Comparison of ENCODE assay signal across 8 cellular contexts in the genomic region with DNA sequence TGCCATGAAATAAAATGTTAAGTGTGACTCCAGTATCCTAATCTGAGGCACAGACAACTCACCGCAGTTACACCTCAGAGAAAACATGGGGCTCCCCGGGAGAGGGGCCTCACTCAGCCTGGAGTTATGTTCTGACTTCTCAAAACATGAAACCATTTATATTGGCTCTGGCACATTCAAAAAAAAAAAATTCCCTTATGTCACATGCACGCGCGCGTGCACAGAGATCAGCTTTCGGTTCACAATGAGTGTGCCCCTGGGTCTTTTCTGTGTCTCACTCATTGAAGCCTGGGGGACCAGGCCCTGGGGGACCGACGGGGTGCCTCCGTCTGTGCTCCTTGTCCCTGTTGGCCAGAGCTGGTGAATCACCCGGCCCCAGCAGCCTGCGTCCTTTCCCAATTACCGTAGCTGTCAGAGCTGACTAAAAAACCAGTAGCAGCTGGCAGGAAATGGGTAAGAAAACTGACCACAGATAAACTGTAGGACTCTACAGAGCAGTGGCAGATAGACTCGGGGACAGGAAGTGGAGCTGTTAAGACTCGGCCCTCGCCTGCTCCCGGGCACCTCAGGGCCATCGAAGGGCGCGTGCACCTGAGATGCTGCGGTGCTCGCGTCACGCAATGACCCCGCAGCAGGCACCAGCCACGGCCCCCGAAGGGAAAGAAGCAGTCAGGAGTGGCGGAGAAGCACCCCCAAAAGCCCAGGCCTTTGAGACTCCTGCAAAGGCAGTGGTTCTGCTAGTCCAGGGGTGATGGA.
DNase-seq lines count a peak whose midpoint lies in the region; ATAC-seq, FAIRE-seq and TF ChIP-seq lines count a peak whose summit lies in the region.

No MANE protein-coding gene starts in this region.

- no peaks in the 10 kb centered on the region for H3K36me3 ChIP-seq in kidney (ENCODE audit: control insufficient read depth in 1 of 2, insufficient read depth in 2 of 2, low read length in 2 of 2)

- peak overlapping the region; percentile 46 for H3K4me3 Mint-ChIP-seq in activated naive CD4-positive, alpha-beta T cell treated with anti-CD3 and anti-CD28 coated beads, Interleukin-2, amount 10 ng/mL, durations not matched to agents 7 days and 5 days
- H3K4me3 Mint-ChIP-seq in Calu3 (ENCODE audit: low read depth, unreplicated experiment) = no peak overlapping the region

- peak; percentile 82 for ATAC-seq in GM18907 (IDR thresholded peaks at IDR 0.05; ENCODE audit: unreplicated experiment)
- peak; percentile 75 for ATAC-seq in HG03066 (IDR thresholded peaks at IDR 0.05; ENCODE audit: low read depth, unreplicated experiment)

- peak overlapping the region; percentile 94 for H3K27ac Mint-ChIP-seq in activated naive CD4-positive, alpha-beta T cell treated with anti-CD3 and anti-CD28 coated beads, Interleukin-2, amount 10 ng/mL, durations not matched to agents 7 days and 5 days
- no peak overlapping the region for H3K27ac Mint-ChIP-seq in Calu3 (ENCODE audit: unreplicated experiment)

- H3K36me3 Mint-ChIP-seq in activated naive CD4-positive, alpha-beta T cell treated with anti-CD3 and anti-CD28 coated beads, Interleukin-2, amount 10 ng/mL, durations not matched to agents 7 days and 5 days = no peaks in the 10 kb centered on the region
- H3K36me3 Mint-ChIP-seq in Calu3 (ENCODE audit: insufficient read depth, unreplicated experiment) = peaks cover 8% of the 10 kb centered on the region

- TF ChIP-seq CTCF in kidney (IDR thresholded peaks at IDR 0.05; ENCODE audit: borderline replicate concordance, extremely low read depth, insufficient read depth) = no peak
- TF ChIP-seq CTCF in Calu3 (IDR thresholded peaks at IDR 0.05; ENCODE audit: unreplicated experiment) = no peak

- DNase-seq in AG08395 (ENCODE audit: low spot score) (peak; percentile 92), RPMI7951 (ENCODE audit: low read depth) (peak; percentile 99), kidney (peak; percentile 88), Calu3 (no peak)
- peak; percentile 63 for DNase-seq in activated naive CD4-positive, alpha-beta T cell treated with anti-CD3 and anti-CD28 coated beads, Interleukin-2, amount 10 ng/mL, durations not matched to agents 7 days and 5 days
- DNase-seq in stimulated activated CD8-positive, alpha-beta memory T cell treated with anti-CD3 and anti-CD28 coated beads, Interleukin-12 subunit alpha, Interleukin-12 subunit beta, amount 100 ng/mL, for 1 hour (ENCODE audit: low read depth) = peak; percentile 16

- peaks cover 4% of the 10 kb centered on the region for H3K27me3 Mint-ChIP-seq in activated naive CD4-positive, alpha-beta T cell treated with anti-CD3 and anti-CD28 coated beads, Interleukin-2, amount 10 ng/mL, durations not matched to agents 7 days and 5 days
- H3K27me3 Mint-ChIP-seq in Calu3 (ENCODE audit: unreplicated experiment) = no peaks in the 10 kb centered on the region

- no peaks in the 10 kb centered on the region for H3K9me3 Mint-ChIP-seq in activated naive CD4-positive, alpha-beta T cell treated with anti-CD3 and anti-CD28 coated beads, Interleukin-2, amount 10 ng/mL, durations not matched to agents 7 days and 5 days
- no peaks in the 10 kb centered on the region for H3K9me3 Mint-ChIP-seq in Calu3 (ENCODE audit: low read depth, unreplicated experiment)

- peaks cover 21 to 22% of the 10 kb centered on the region in 2 donors for H3K4me1 ChIP-seq in kidney (ENCODE audit: control insufficient read depth in 1 of 2, insufficient read depth in 1 of 2, low read depth in 1 of 2, low read length in 2 of 2)

- peak overlapping the region; percentile 30 to 43 for H3K27ac ChIP-seq in kidney (ENCODE audit: low read depth in 2 of 2, low read length in 2 of 2)

- no peaks in the 10 kb centered on the region for H3K9me3 ChIP-seq in kidney (ENCODE audit: control insufficient read depth in 1 of 2, low read length in 2 of 2)

- CTCF ChIA-PET in activated naive CD4-positive, alpha-beta T cell treated with anti-CD3 and anti-CD28 coated beads, Interleukin-2, amount 10 ng/mL, durations not matched to agents 7 days and 5 days (lab: Charles Lee) = interaction anchor here (0.6 to 2.5 kb wide), 12 partner anchors 10 to 375 kb away, joined by 3 to 21 read pairs (median 5); a partner anchor contains a TSS
- CTCF ChIA-PET in Calu3 (lab: Charles Lee) = no interaction called here

- no TSS peak for BruUV-seq in Calu3 (replicated peaks; lab: Mats Ljungman, UMichigan)

- intact Hi-C loops in kidney (cut with DNase I) (no loop called here), Calu3 (cut with micrococcal nuclease; ENCODE audit: unreplicated experiment) (loop anchor here (5.0 kb wide), 1 partner anchor 139 kb away; a partner anchor contains a TSS)

- H3K4me3 ChIP-seq in kidney (ENCODE audit: low read length in 2 of 2) = peak overlapping the region in 1 of 2 donors; percentile 32

- H3K9ac ChIP-seq in kidney (ENCODE audit: low read length in 2 of 2) = peak overlapping the region in 1 of 2 donors; percentile 46

- no peak for FAIRE-seq in kidney (lab: Jason Lieb, UNC)

- H3K4me1 Mint-ChIP-seq in activated naive CD4-positive, alpha-beta T cell treated with anti-CD3 and anti-CD28 coated beads, Interleukin-2, amount 10 ng/mL, durations not matched to agents 7 days and 5 days = peaks cover 93% of the 10 kb centered on the region
- H3K4me1 Mint-ChIP-seq in Calu3 (ENCODE audit: low read depth, unreplicated experiment) = peaks cover 27% of the 10 kb centered on the region
